In the genomic region with DNA sequence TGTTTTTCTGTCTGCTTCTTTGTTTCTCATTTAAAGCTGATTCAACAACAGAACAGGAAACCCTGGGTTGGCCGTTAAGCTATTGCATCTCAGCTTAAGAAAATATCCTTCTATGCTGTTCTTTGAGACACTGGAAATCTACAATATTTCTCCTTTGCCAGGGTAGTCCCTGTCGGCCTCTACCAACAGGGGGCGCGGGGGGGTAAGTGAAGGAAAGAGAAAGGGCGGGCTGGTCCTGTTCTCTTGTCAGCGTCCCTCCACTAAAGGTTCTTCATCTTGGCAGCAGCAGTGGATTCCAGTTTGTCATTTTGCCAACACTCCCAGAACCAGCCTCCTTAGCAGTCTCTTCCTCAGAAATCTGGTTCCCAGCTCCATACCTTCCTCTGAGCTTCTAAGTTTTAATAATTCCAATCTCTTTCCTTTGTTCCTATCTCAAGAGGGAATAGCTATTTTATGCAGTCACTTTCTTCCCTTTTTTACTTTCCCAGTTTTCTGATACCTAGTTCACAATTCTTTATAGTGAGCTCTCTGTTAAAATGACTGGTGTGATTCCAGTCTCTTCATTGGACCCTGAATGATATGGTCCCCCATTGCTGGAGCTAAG, we compare ENCODE assay signal across 9 cellular contexts.
A peak's percentile ranks its signal among the peaks of the same experiment; 100 is the strongest.
DNase-seq lines count a peak whose midpoint lies in the region; ATAC-seq and TF ChIP-seq lines count a peak whose summit lies in the region.
"Had no signal": no experiment of that assay in that cellular context is flagged by ENCODE, and none has a peak within 500 bp of the region (broad histone marks: within the 10 kb centered on the region; RNA-seq: fewer than 3 reads in every experiment).

No MANE protein-coding gene starts in this region.

- no peaks in the 10 kb centered on the region for H3K4me1 Mint-ChIP-seq in activated CD4-positive, alpha-beta memory T cell treated with anti-CD3 and anti-CD28 coated beads, Interleukin-2, amount 10 ng/mL, durations not matched to agents 7 days and 5 days
- H3K4me1 Mint-ChIP-seq in neural progenitor cell, result peaks cover 21% of the 10 kb centered on the region

- POLR2A ChIA-PET in activated CD4-positive, alpha-beta memory T cell treated with anti-CD3 and anti-CD28 coated beads, Interleukin-2, amount 10 ng/mL, durations not matched to agents 7 days and 5 days (lab: Charles Lee), result no interaction called here

- no peaks in the 10 kb centered on the region for H3K36me3 Mint-ChIP-seq in activated CD4-positive, alpha-beta memory T cell treated with anti-CD3 and anti-CD28 coated beads, Interleukin-2, amount 10 ng/mL, durations not matched to agents 7 days and 5 days (ENCODE audit: low read depth)
- peaks cover 23% of the 10 kb centered on the region for H3K36me3 Mint-ChIP-seq in neural progenitor cell

- no peaks in the 10 kb centered on the region for H3K9me3 Mint-ChIP-seq in activated CD4-positive, alpha-beta memory T cell treated with anti-CD3 and anti-CD28 coated beads, Interleukin-2, amount 10 ng/mL, durations not matched to agents 7 days and 5 days
- H3K9me3 Mint-ChIP-seq in neural progenitor cell, result peaks cover 3% of the 10 kb centered on the region

- peaks cover 12% of the 10 kb centered on the region for H3F3A ChIP-seq in neural progenitor cell (ENCODE audit: low read depth)

- TF ChIP-seq CTCF in neural progenitor cell (IDR thresholded peaks at IDR 0.05), result peak; percentile 65

- H3K27me3 Mint-ChIP-seq in activated CD4-positive, alpha-beta memory T cell treated with anti-CD3 and anti-CD28 coated beads, Interleukin-2, amount 10 ng/mL, durations not matched to agents 7 days and 5 days, result peaks cover 11% of the 10 kb centered on the region
- H3K27me3 Mint-ChIP-seq in neural progenitor cell (ENCODE audit: insufficient read depth, low read depth), result no peaks in the 10 kb centered on the region

- H3K27me3 ChIP-seq in neural progenitor cell, result no peaks in the 10 kb centered on the region
- H3K27me3 ChIP-seq: BLaER1 had no signal

- DNase-seq in NCI-H1436 (lab: John Stamatoyannopoulos, UW), result peak; percentile 31
- no peak for DNase-seq in NCI-H1436 treated with DMSO at 0.1 percent for 48 hours (lab: John Stamatoyannopoulos, UW)
- peak; percentile 78 for DNase-seq in LHCN-M2 (ENCODE audit: low read depth)
- peak; percentile 46 for DNase-seq in activated CD4-positive, alpha-beta memory T cell treated with anti-CD3 and anti-CD28 coated beads, Interleukin-2, amount 10 ng/mL, durations not matched to agents 7 days and 5 days
- peak; percentile 72 for DNase-seq in neural progenitor cell (ENCODE audit: low spot score)
- peak; percentile 72 for DNase-seq in ureter (ENCODE audit: low spot score)

- no peak overlapping the region for H3K9ac ChIP-seq in neural progenitor cell
- H3K9ac ChIP-seq: BLaER1 had no signal

- H3K36me3 ChIP-seq in neural progenitor cell, result no peaks in the 10 kb centered on the region
- H3K36me3 ChIP-seq: BLaER1 had no signal

- H3K27ac Mint-ChIP-seq in activated CD4-positive, alpha-beta memory T cell treated with anti-CD3 and anti-CD28 coated beads, Interleukin-2, amount 10 ng/mL, durations not matched to agents 7 days and 5 days, result no peak overlapping the region
- H3K27ac Mint-ChIP-seq in neural progenitor cell, result no peak overlapping the region

- H3K4me1 ChIP-seq in neural progenitor cell, result peaks cover 26% of the 10 kb centered on the region
- H3K4me1 ChIP-seq: BLaER1 had no signal

- H3K79me2 ChIP-seq in neural progenitor cell (ENCODE audit: low read depth), result peaks cover 4% of the 10 kb centered on the region

- no peak overlapping the region for H3K4me3 ChIP-seq in neural progenitor cell
- H3K4me3 ChIP-seq: BLaER1 had no signal

- no peaks in the 10 kb centered on the region for H4K20me1 ChIP-seq in neural progenitor cell (ENCODE audit: low read depth)
- H4K20me1 ChIP-seq: BLaER1 had no signal

- no peak overlapping the region for H3K27ac ChIP-seq in neural progenitor cell
- H3K27ac ChIP-seq: BLaER1 had no signal

- H3K4me2 ChIP-seq in neural progenitor cell, result no peak overlapping the region
- H3K4me2 ChIP-seq: BLaER1 had no signal

- peak; percentile 72 for ATAC-seq in esophagus mucosa
- ATAC-seq in HG02870 (IDR thresholded peaks at IDR 0.05; ENCODE audit: unreplicated experiment), result no peak

- no peaks in the 10 kb centered on the region for H3K9me3 ChIP-seq in neural progenitor cell (ENCODE audit: low read depth)

- H2AFZ ChIP-seq in neural progenitor cell (replicated peaks), result no peak overlapping the region

- CTCF ChIA-PET in activated CD4-positive, alpha-beta memory T cell treated with anti-CD3 and anti-CD28 coated beads, Interleukin-2, amount 10 ng/mL, durations not matched to agents 7 days and 5 days (lab: Charles Lee), result interaction anchor here (0.9 to 1.3 kb wide), 5 partner anchors 9 to 343 kb away, joined by 3 to 5 read pairs (median 4); no protein-coding TSS in a partner anchor

- H3K4me3 Mint-ChIP-seq in activated CD4-positive, alpha-beta memory T cell treated with anti-CD3 and anti-CD28 coated beads, Interleukin-2, amount 10 ng/mL, durations not matched to agents 7 days and 5 days, result no peak overlapping the region
- no peak overlapping the region for H3K4me3 Mint-ChIP-seq in neural progenitor cell
